ENCODE assay signal across 8 cellular contexts in the genomic region with DNA sequence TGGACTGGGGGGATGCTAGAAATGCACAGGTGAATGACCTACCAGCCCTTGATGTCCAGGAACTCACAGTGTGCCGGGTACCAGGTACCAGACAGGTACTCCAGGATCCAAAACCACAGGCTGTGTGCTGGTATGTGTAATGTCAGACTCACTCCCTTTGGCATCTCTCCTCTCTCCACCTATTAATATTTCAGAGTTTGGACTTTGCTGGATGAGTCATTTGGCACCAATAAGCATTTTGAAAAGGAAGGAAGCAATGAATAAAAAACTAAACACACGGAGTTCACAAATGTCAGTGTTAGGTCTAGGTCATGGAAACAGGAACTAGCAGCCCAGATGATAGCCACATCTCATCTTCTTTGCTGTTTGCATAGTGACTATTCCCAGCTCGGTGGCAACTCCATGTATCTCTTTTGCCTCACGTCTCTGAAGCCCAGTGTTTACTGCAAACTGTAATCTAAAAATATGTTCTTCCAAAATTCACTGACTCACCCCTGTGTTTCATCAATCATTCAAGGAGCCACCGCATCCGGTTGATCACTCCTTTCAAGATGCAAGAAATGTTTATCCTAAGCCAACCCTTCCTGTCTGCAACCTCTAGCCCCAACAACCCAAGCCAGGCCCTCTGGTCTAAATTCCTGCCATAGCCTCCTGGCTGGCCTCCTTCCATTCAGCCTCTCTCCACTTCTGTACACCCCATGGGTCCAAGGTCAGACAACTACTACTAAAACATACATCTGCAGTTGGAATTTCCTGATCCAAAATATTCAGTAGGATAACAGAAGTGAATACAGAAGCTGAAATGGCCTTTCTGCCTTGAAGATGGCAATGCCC. TPM values are rescaled to one million over a fixed set of nuclear protein-coding genes. Genes with fewer than 3 reads are reported as not detected.
A peak's percentile ranks its signal among the peaks of the same experiment; 100 is the strongest.
DNase-seq lines count a peak whose midpoint lies in the region; ATAC-seq, FAIRE-seq and TF ChIP-seq lines count a peak whose summit lies in the region.

No MANE protein-coding gene starts in this region.

- H2BK120ac ChIP-seq in neuronal stem cell (ENCODE audit: low read depth, low read length) = no peak overlapping the region

- H3K4ac ChIP-seq in neuronal stem cell (ENCODE audit: low read length) = no peak overlapping the region

- H3K18ac ChIP-seq in neuronal stem cell (ENCODE audit: low read length) = no peak overlapping the region

- no peaks in the 10 kb centered on the region for H3K79me1 ChIP-seq in neuronal stem cell (ENCODE audit: low read depth, low read length)

- ATAC-seq in GM18907 (IDR thresholded peaks at IDR 0.05; ENCODE audit: unreplicated experiment) = no peak

- no peak overlapping the region for H4K8ac ChIP-seq in neuronal stem cell (ENCODE audit: low read depth, low read length)

- FAIRE-seq in bronchial epithelial cell (lab: Jason Lieb, UNC) = no peak

- H3K23ac ChIP-seq in neuronal stem cell (ENCODE audit: low read depth, low read length, poor library complexity) = no peak overlapping the region

- H3K36me3 ChIP-seq in bronchial epithelial cell (ENCODE audit: control insufficient read depth, insufficient read depth, low read length) (no peaks in the 10 kb centered on the region), neuronal stem cell (replicated peaks in 1 of 2; ENCODE audit: control insufficient read depth in 2 of 2, insufficient read depth in 2 of 2, low read length in 2 of 2) (no peaks in the 10 kb centered on the region)

- H3K14ac ChIP-seq in neuronal stem cell (ENCODE audit: low read length) = no peak overlapping the region

- no peak overlapping the region for H2AFZ ChIP-seq in neuronal stem cell (ENCODE audit: low read length)

- no peak for TF ChIP-seq CTCF in bronchial epithelial cell (IDR thresholded peaks at IDR 0.05; ENCODE audit: insufficient read depth, low read length, severe bottlenecking)

- H2BK15ac ChIP-seq in neuronal stem cell (ENCODE audit: low read length) = no peak overlapping the region

- no peak overlapping the region for H3K4me2 ChIP-seq in neuronal stem cell (ENCODE audit: insufficient read depth, low read length, poor library complexity, severe bottlenecking)

- H3K27ac ChIP-seq in neuronal stem cell (replicated peaks; ENCODE audit: low read length) = no peak overlapping the region

- no peak overlapping the region for H3K9ac ChIP-seq in neuronal stem cell (ENCODE audit: low read depth, low read length, poor library complexity)

- no peak overlapping the region for H2BK12ac ChIP-seq in neuronal stem cell (ENCODE audit: low read length)

- no peak overlapping the region for H4K91ac ChIP-seq in neuronal stem cell (ENCODE audit: low read depth, low read length, poor library complexity)

- H2BK5ac ChIP-seq in neuronal stem cell (ENCODE audit: low read length) = no peak overlapping the region

- H3K27me3 ChIP-seq in bronchial epithelial cell (ENCODE audit: control insufficient read depth, insufficient read depth, low read length) = no peaks in the 10 kb centered on the region
- H3K27me3 ChIP-seq in neuronal stem cell (ENCODE audit: control insufficient read depth in 3 of 3, insufficient read depth in 3 of 3, low read depth in 1 of 3, low read length in 3 of 3) = no peaks in the 10 kb centered on the region

- H3K4me3 ChIP-seq in bronchial epithelial cell (ENCODE audit: low read depth, low read length) (no peak overlapping the region), neuronal stem cell (ENCODE audit: low read length in 2 of 2) (no peak overlapping the region)

- WGBS in neuronal stem cell (ENCODE audit: extremely low coverage in 2 of 2, insufficient read length in 2 of 2, insufficient replicate concordance in 1 of 2), 2 donors = no CpG with 5 or more reads among the region's 6 CpGs

- H2AK5ac ChIP-seq in neuronal stem cell (ENCODE audit: low read depth, low read length) = no peak overlapping the region

- no peaks in the 10 kb centered on the region for H3K9me3 ChIP-seq in neuronal stem cell (replicated peaks in 1 of 2; ENCODE audit: control insufficient read depth in 2 of 2, insufficient read depth in 1 of 2, low read depth in 1 of 2, low read length in 2 of 2)

- H3K4me1 ChIP-seq in neuronal stem cell (ENCODE audit: control insufficient read depth in 2 of 2, insufficient read depth in 1 of 2, low read depth in 1 of 2, low read length in 2 of 2) = peaks cover 18 to 24% of the 10 kb centered on the region in 2 donors

- DNase-seq in GM03348 (ENCODE audit: low spot score) = peak; percentile 86
- peak; percentile 89 for DNase-seq in NOMO-1 treated with DMSO at 0.1 percent for 48 hours (lab: John Stamatoyannopoulos, UW; ENCODE audit: unreplicated experiment)
- DNase-seq in bronchial epithelial cell (ENCODE audit: low read depth) = peak; percentile 97
- DNase-seq in lung microvascular endothelial cell (ENCODE audit: low read depth in 2 of 2) = peak; percentile 93 to 96
- no peak for DNase-seq in neuronal stem cell (ENCODE audit: low spot score)
- no peak for DNase-seq in NCI-H510A treated with DMSO at 0.1 percent for 48 hours (lab: John Stamatoyannopoulos, UW)
- DNase-seq in DMS153 treated with DMSO at 0.1 percent for 48 hours (lab: John Stamatoyannopoulos, UW; ENCODE audit: unreplicated experiment) = no peak

RNA-seq across cellular contexts. Expression of gene ITGB5, which starts 8.4 kb away (rescaled TPM):
- total RNA-seq in bronchial epithelial cell = 141 and 150 TPM in 2 replicates
- 49.2 and 90.2 TPM in 2 replicates for total RNA-seq in lung microvascular endothelial cell
- polyA plus RNA-seq in neuronal stem cell (2013, experiment 1 of 2) = 57.5 TPM
- 59.2 TPM for polyA plus RNA-seq in neuronal stem cell (2013, experiment 2 of 2)

RNA-seq across cellular contexts. Expression of gene MUC13, which starts 55.8 kb away (rescaled TPM):
- total RNA-seq in bronchial epithelial cell (not detected in 2 replicates), lung microvascular endothelial cell (not detected in 2 replicates)
- not detected for polyA plus RNA-seq in neuronal stem cell (2013, experiment 1 of 2)
- 0.01 TPM for polyA plus RNA-seq in neuronal stem cell (2013, experiment 2 of 2)

Comparison
In these comparisons a context has a peak if more than half of its experiments do, and no peak if none do; other contexts are left out.
1. DNase-seq: peak in GM03348 (single experiment), NOMO-1 treated with DMSO at 0.1 percent for 48 hours (single experiment), bronchial epithelial cell (single experiment) and lung microvascular endothelial cell (2 of 2); none in neuronal stem cell (single experiment), NCI-H510A treated with DMSO at 0.1 percent for 48 hours (single experiment) and DMS153 treated with DMSO at 0.1 percent for 48 hours (single experiment).